In the genomic region with DNA sequence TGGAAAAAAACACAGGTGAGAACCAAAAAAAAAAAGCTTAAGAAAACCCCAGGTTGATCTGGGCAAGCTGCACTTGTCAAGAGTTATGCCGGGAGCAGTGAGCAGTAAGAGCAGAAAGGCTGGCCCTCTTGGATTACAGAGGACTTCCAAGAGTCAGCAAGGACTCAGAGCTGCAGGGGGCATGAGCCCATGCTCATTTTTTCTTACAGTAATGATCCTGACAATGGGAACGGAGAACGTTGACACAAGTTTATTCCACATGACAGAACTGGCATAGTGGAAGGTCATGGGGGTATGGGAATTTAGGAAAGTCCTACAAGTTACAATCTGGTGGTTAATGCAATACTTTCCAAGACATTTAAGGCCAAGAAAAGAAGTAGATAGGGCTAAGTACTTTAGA, we compare ENCODE assay signal across 26 cellular contexts.
"Had no signal": no experiment of that assay in that cellular context is flagged by ENCODE, and none has a peak within 500 bp of the region (broad histone marks: within the 10 kb centered on the region; RNA-seq: fewer than 3 reads in every experiment).

No MANE protein-coding gene starts in this region.

- H3K9ac ChIP-seq: KMS-11, SK-N-SH had no signal

- ATAC-seq: K562, Panc1 had no signal

- H3K27ac Mint-ChIP-seq: IgD-negative memory B cell had no signal

- H3K27me3 Mint-ChIP-seq: IgD-negative memory B cell had no signal

- H3K27ac ChIP-seq: HL-60, KMS-11, RWPE1 had no signal

- DNase-seq: Kasumi-1, MM.1S, MV-4-11, NCI-H1048, NCI-H1105, NCI-H1417, NCI-H1436 treated with DMSO at 0.1 percent for 48 hours, NCI-H1694, NCI-H187 treated with DMSO at 0.1 percent for 48 hours, NCI-H2029 treated with DMSO at 0.1 percent for 48 hours, NCI-H2171, NCI-H345, NCI-H446 treated with DMSO at 0.1 percent for 48 hours, NCI-H510A treated with DMSO at 0.1 percent for 48 hours, NCI-H526 treated with DMSO at 0.1 percent for 48 hours, NCI-H774, PC-3, SHP77, SK-N-SH, SW 1271 had no signal

- H3K4me3 ChIP-seq: K562 had no signal

- H3K9me3 ChIP-seq: SK-N-SH had no signal

- H3K4me2 ChIP-seq: KMS-11, SK-N-SH had no signal

- H3K4me3 Mint-ChIP-seq: IgD-negative memory B cell had no signal
